9 cellular contexts compared by ENCODE assay signal in the genomic region with DNA sequence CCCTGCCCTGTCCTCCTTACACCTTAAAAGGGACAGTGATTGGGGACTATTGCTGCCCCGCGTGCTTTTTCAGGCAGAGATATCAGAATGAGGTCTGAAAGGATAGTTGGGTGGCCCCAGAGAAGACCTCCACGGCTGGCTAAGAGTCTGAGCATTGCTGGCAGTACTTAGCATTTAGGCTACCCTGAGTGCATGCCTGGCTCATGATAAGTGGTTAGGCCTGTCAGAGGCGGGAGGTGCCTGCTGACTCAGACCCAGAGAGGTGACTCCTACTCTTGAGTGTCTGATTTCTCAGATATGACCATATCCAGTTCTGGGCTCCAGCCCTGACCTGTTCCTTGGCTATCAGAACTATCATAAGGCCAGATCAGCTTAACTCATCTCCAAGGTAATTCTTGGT.
DNase-seq lines count a peak whose midpoint lies in the region; ATAC-seq, FAIRE-seq and TF ChIP-seq lines count a peak whose summit lies in the region.
"Had no signal": no experiment of that assay in that cellular context is flagged by ENCODE, and none has a peak within 500 bp of the region (broad histone marks: within the 10 kb centered on the region; RNA-seq: fewer than 3 reads in every experiment).

No MANE protein-coding gene starts in this region.

- no peaks in the 10 kb centered on the region for H3K36me3 Mint-ChIP-seq in CD8-positive, alpha-beta memory T cell

- H3K4me1 Mint-ChIP-seq in CD8-positive, alpha-beta memory T cell, result no peaks in the 10 kb centered on the region

- BruUV-seq in GM12878 (replicated peaks; lab: Mats Ljungman, UMichigan), result no TSS peak

- TF ChIP-seq RAD21 in GM12878 (IDR thresholded peaks at IDR 0.05; ENCODE audit: insufficient read depth, low read depth, low read length), result no peak

- H3K9ac ChIP-seq in HUES48 (ENCODE audit: low read depth, low read length), result no peak overlapping the region
- H3K9ac ChIP-seq in GM12878 (ENCODE audit: control insufficient read depth, insufficient read depth, low read length), result no peak overlapping the region

- no peak for DNase-seq in CD8-positive, alpha-beta memory T cell
- no peak for DNase-seq in GM12878 (ENCODE audit: low read depth, low spot score)
- no peak for DNase-seq in ecto neural progenitor cell (ENCODE audit: low spot score)
- no peak for DNase-seq in SKM-1 (lab: John Stamatoyannopoulos, UW; ENCODE audit: unreplicated experiment)
- DNase-seq in activated CD4-positive, alpha-beta T cell treated with anti-CD3 and anti-CD28 coated beads for 4 hours, result no peak

- in situ Hi-C loops in GM12878 (cut with MboI), result no loop called here

- no peak for TF ChIP-seq POLR2A in GM12878 (IDR thresholded peaks at IDR 0.05; ENCODE audit: low read depth, low read length)

- no peaks in the 10 kb centered on the region for H3K36me3 ChIP-seq in CD8-positive, alpha-beta memory T cell (ENCODE audit: insufficient read depth, low read length)
- H3K36me3 ChIP-seq in HUES48 (ENCODE audit: control insufficient read depth, insufficient read depth, low read length) (0 out of 2 replicates have a peak, but pooled peaks cover 5% of the 10 kb centered on the region), GM12878 (ENCODE audit: control insufficient read depth in 2 of 2, insufficient read depth in 2 of 2, low read length in 1 of 2) (no peaks in the 10 kb centered on the region), mesodermal cell (ENCODE audit: control insufficient read depth, insufficient read depth, low read length) (no peaks in the 10 kb centered on the region)

- intact Hi-C loops in GM12878 (cut with micrococcal nuclease; ENCODE audit: unreplicated experiment), result loop anchor here (5.0 kb wide), 1 partner anchor 110 kb away; no protein-coding TSS in a partner anchor

- no peak overlapping the region for H2AFZ ChIP-seq in GM12878 (ENCODE audit: control insufficient read depth, low read depth, low read length)

- ATAC-seq in GM21381 (IDR thresholded peaks at IDR 0.05; ENCODE audit: unreplicated experiment), result peak; percentile 85
- peak; percentile 93 for ATAC-seq in GM12878

- TF ChIP-seq EP300 in GM12878 (IDR thresholded peaks at IDR 0.05; ENCODE audit: borderline replicate concordance in 1 of 2, control insufficient read depth in 1 of 2, low read depth in 2 of 2, low read length in 2 of 2), result no peak

- H3K79me2 ChIP-seq in GM12878 (ENCODE audit: control insufficient read depth, insufficient read depth, low read length), result no peaks in the 10 kb centered on the region

- H3K9me3 ChIP-seq in CD8-positive, alpha-beta memory T cell (ENCODE audit: low read length), result no peaks in the 10 kb centered on the region
- H3K9me3 ChIP-seq in HUES48 (ENCODE audit: control insufficient read depth, insufficient read depth, low read length), result no peaks in the 10 kb centered on the region
- H3K9me3 ChIP-seq in GM12878 (replicated peaks; ENCODE audit: control insufficient read depth, insufficient read depth, low read length), result no peaks in the 10 kb centered on the region
- H3K9me3 ChIP-seq in mesodermal cell (ENCODE audit: control insufficient read depth, low read length), result no peaks in the 10 kb centered on the region

- peak overlapping the region; percentile 2 for H3K27ac ChIP-seq in CD8-positive, alpha-beta memory T cell (ENCODE audit: low read depth, low read length)
- peak overlapping the region; percentile 73 for H3K27ac ChIP-seq in HUES48 (ENCODE audit: low read depth, low read length)
- no peak overlapping the region for H3K27ac ChIP-seq in GM12878 (ENCODE audit: control insufficient read depth, insufficient read depth)
- H3K27ac ChIP-seq in mesodermal cell (ENCODE audit: low read depth, low read length, severe bottlenecking), result peak overlapping the region; percentile 86
- H3K27ac ChIP-seq: HL-60 had no signal

- no peak overlapping the region for H3K4me3 Mint-ChIP-seq in CD8-positive, alpha-beta memory T cell

- H3K4me2 ChIP-seq in GM12878 (ENCODE audit: control insufficient read depth, insufficient read depth), result no peak overlapping the region

- POLR2A ChIA-PET in CD8-positive, alpha-beta memory T cell (lab: Charles Lee), result no interaction called here
- POLR2A ChIA-PET in GM12878 (lab: Charles Lee), result no interaction called here

- no peak for FAIRE-seq in GM12878 (lab: Jason Lieb, UNC)

- H3K27ac Mint-ChIP-seq in CD8-positive, alpha-beta memory T cell, result no peak overlapping the region

- H3K4me1 ChIP-seq in CD8-positive, alpha-beta memory T cell (ENCODE audit: insufficient read depth, low read length), result no peaks in the 10 kb centered on the region
- H3K4me1 ChIP-seq in HUES48 (ENCODE audit: control insufficient read depth, insufficient read depth, low read length), result peaks cover 46% of the 10 kb centered on the region
- no peaks in the 10 kb centered on the region for H3K4me1 ChIP-seq in GM12878 (ENCODE audit: control insufficient read depth, insufficient read depth, low read length)
- H3K4me1 ChIP-seq in mesodermal cell (ENCODE audit: control insufficient read depth, insufficient read depth, low read length, poor library complexity, severe bottlenecking), result peaks cover 75% of the 10 kb centered on the region

- TF ChIP-seq CTCF in GM12878 (IDR thresholded peaks at IDR 0.05 in 2 of 3, conservative IDR thresholded peaks at IDR 0.05 in 1 of 3; ENCODE audit: control insufficient read depth in 2 of 3, extremely low read depth in 1 of 3, insufficient read depth in 1 of 3, low read depth in 3 of 3, low read length in 3 of 3), result no peak

- CTCF ChIA-PET in CD8-positive, alpha-beta memory T cell (lab: Charles Lee), result no interaction called here
- CTCF ChIA-PET in GM12878 (lab: Yijun Ruan, JAX), result no interaction called here

- no peak overlapping the region for H3K4me3 ChIP-seq in CD8-positive, alpha-beta memory T cell (ENCODE audit: low read length)
- H3K4me3 ChIP-seq in HUES48 (ENCODE audit: low read depth, low read length) (no peak overlapping the region), GM12878 (no peak overlapping the region), mesodermal cell (ENCODE audit: extremely low read depth, insufficient read depth, low read length, poor library complexity, severe bottlenecking) (no peak overlapping the region)

- H3K9me3 Mint-ChIP-seq in CD8-positive, alpha-beta memory T cell, result peaks cover 0 to 2% (median 0%) of the 10 kb centered on the region in 5 donors

- H3K27me3 Mint-ChIP-seq in CD8-positive, alpha-beta memory T cell, result no peaks in the 10 kb centered on the region

- 48% methylated on average over 4 of the region's 4 CpGs for WGBS in GM12878 (ENCODE audit: insufficient coverage, insufficient replicate concordance, low lambda C conversion rate, missing lambda C conversion rate)
- WGBS in mesodermal cell (ENCODE audit: insufficient coverage in 2 of 2), 2 experiments, result 43 to 57% methylated on average over 4 of the region's 4 CpGs

- SMC1A ChIA-PET in GM12878 (lab: Charles Lee; ENCODE audit: uncharacterized antibody, unreplicated experiment), result interaction anchor here (1.7 kb wide), 1 partner anchor 9 kb away, joined by 4 read pairs; no protein-coding TSS in a partner anchor

- no peaks in the 10 kb centered on the region for H3K27me3 ChIP-seq in CD8-positive, alpha-beta memory T cell (ENCODE audit: insufficient read depth, low read length, poor library complexity, severe bottlenecking)
- H3K27me3 ChIP-seq in HUES48 (ENCODE audit: control insufficient read depth, insufficient read depth, low read length) (no peaks in the 10 kb centered on the region), GM12878 (replicated peaks in 1 of 2; ENCODE audit: control insufficient read depth in 2 of 2, insufficient read depth in 2 of 2, low read length in 1 of 2) (no peaks in the 10 kb centered on the region)

- H4K20me1 ChIP-seq in GM12878 (ENCODE audit: control insufficient read depth, insufficient read depth), result no peaks in the 10 kb centered on the region

- RAD21 ChIA-PET in GM12878 (lab: Charles Lee; ENCODE audit: unreplicated experiment), result interaction anchor here (1.3 kb wide), 1 partner anchor 11 kb away, joined by 3 read pairs; no protein-coding TSS in a partner anchor

TF ChIP-seq in GM12878, 131 proteins besides CTCF, POLR2A, EP300 and RAD21 (continues in another document):
- no peak for TF ChIP-seq HDAC6 (IDR thresholded peaks at IDR 0.05; ENCODE audit: unreplicated experiment)
- TF ChIP-seq, protein P1, sequence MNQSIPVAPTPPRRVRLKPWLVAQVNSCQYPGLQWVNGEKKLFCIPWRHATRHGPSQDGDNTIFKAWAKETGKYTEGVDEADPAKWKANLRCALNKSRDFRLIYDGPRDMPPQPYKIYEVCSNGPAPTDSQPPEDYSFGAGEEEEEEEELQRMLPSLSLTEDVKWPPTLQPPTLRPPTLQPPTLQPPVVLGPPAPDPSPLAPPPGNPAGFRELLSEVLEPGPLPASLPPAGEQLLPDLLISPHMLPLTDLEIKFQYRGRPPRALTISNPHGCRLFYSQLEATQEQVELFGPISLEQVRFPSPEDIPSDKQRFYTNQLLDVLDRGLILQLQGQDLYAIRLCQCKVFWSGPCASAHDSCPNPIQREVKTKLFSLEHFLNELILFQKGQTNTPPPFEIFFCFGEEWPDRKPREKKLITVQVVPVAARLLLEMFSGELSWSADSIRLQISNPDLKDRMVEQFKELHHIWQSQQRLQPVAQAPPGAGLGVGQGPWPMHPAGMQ (IDR thresholded peaks at IDR 0.05; ENCODE audit: borderline replicate concordance), result no peak
- TF ChIP-seq IKZF2 (IDR thresholded peaks at IDR 0.05), result no peak
- TF ChIP-seq ZNF207 (IDR thresholded peaks at IDR 0.05; ENCODE audit: borderline replicate concordance), result no peak
- TF ChIP-seq, protein P2, sequence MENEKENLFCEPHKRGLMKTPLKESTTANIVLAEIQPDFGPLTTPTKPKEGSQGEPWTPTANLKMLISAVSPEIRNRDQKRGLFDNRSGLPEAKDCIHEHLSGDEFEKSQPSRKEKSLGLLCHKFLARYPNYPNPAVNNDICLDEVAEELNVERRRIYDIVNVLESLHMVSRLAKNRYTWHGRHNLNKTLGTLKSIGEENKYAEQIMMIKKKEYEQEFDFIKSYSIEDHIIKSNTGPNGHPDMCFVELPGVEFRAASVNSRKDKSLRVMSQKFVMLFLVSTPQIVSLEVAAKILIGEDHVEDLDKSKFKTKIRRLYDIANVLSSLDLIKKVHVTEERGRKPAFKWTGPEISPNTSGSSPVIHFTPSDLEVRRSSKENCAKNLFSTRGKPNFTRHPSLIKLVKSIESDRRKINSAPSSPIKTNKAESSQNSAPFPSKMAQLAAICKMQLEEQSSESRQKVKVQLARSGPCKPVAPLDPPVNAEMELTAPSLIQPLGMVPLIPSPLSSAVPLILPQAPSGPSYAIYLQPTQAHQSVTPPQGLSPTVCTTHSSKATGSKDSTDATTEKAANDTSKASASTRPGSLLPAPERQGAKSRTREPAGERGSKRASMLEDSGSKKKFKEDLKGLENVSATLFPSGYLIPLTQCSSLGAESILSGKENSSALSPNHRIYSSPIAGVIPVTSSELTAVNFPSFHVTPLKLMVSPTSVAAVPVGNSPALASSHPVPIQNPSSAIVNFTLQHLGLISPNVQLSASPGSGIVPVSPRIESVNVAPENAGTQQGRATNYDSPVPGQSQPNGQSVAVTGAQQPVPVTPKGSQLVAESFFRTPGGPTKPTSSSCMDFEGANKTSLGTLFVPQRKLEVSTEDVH (IDR thresholded peaks at IDR 0.05; ENCODE audit: low read depth, partially characterized antibody), result no peak
- 0 out of 2 replicates have a peak, but pooled peaks have one; percentile 31 for TF ChIP-seq IRF4 (IDR thresholded peaks at IDR 0.05; ENCODE audit: low read depth, low read length)
- TF ChIP-seq SPI1 (IDR thresholded peaks at IDR 0.05; ENCODE audit: borderline replicate concordance, insufficient read depth, low read depth, low read length), result no peak
